1 cellular context compared by ENCODE assay signal in genomic region chr1:6614019-6614952, GRCh38.
TF ChIP-seq lines count a peak whose summit lies in the region.

No MANE protein-coding gene starts in this region.

TF ChIP-seq in IMR-90, 13 proteins besides CTCF, POLR2A, EP300 and RAD21:
- TF ChIP-seq ELK1 (IDR thresholded peaks at IDR 0.05; ENCODE audit: borderline replicate concordance, low read depth, low read length) (no peak), MAFK (IDR thresholded peaks at IDR 0.05; ENCODE audit: low read depth, low read length) (no peak), RFX5 (IDR thresholded peaks at IDR 0.05; ENCODE audit: low read depth, low read length) (no peak), SMC3 (IDR thresholded peaks at IDR 0.05; ENCODE audit: low read depth, low read length) (no peak), MAZ (IDR thresholded peaks at IDR 0.05; ENCODE audit: borderline replicate concordance, low read depth, low read length) (peak; percentile 68), FOS (IDR thresholded peaks at IDR 0.05; ENCODE audit: low read depth, low read length) (no peak)
TF ChIP-seq in IMR-90: peak in this region for 1.
